In genomic region chr2:180747728-180748127, GRCh38 we compare ENCODE assay signal across 20 cellular contexts.
DNase-seq lines count a peak whose midpoint lies in the region; ATAC-seq and TF ChIP-seq lines count a peak whose summit lies in the region.
"Had no signal": no experiment of that assay in that cellular context is flagged by ENCODE, and none has a peak within 500 bp of the region (broad histone marks: within the 10 kb centered on the region; RNA-seq: fewer than 3 reads in every experiment).

No MANE protein-coding gene starts in this region.

- no peaks in the 10 kb centered on the region for H3K27me3 ChIP-seq in MM.1S (replicated peaks; ENCODE audit: insufficient read depth, low read length)
- H3K27me3 ChIP-seq: BLaER1, uterus had no signal

- DNase-seq in A172 (ENCODE audit: low spot score): peak; percentile 27
- DNase-seq in LHCN-M2 (ENCODE audit: low read depth): peak; percentile 65
- DNase-seq in astrocyte of the hippocampus (ENCODE audit: low read depth, low spot score): peak; percentile 16
- peak; percentile 84 for DNase-seq in kidney tubule cell (ENCODE audit: low spot score)
- DNase-seq in effector CD8-positive, alpha-beta T cell (lab: John Stamatoyannopoulos, UW): no peak
- DNase-seq in MM.1S: no peak
- DNase-seq: 8988T; activated CD4-positive, alpha-beta T cell treated with anti-CD3 and anti-CD28 coated beads, Interleukin-2, amount 50 U/mL, for 1 hour; activated gamma-delta T cell treated with Interleukin-2 at 50 U/mL for 16 hours; amniotic stem cell; NCI-H1694; NCI-H82; stimulated activated CD4-positive, alpha-beta T cell treated with anti-CD3 and anti-CD28 coated beads, Interleukin-15, amount 100 ng/mL, for 24 hours; substantia nigra; T-helper 17 cell; uterus had no signal

- no peaks in the 10 kb centered on the region for H3K9me3 ChIP-seq in MM.1S (replicated peaks; ENCODE audit: insufficient read depth, low read length)
- H3K9me3 ChIP-seq: BLaER1, uterus had no signal

- no peak overlapping the region for H3K4me2 ChIP-seq in MM.1S (ENCODE audit: low read depth, low read length)
- H3K4me2 ChIP-seq: BLaER1 had no signal

- no peaks in the 10 kb centered on the region for H3F3A ChIP-seq in MM.1S (ENCODE audit: insufficient read depth, low read length)

- H4K20me1 ChIP-seq in MM.1S (ENCODE audit: insufficient read depth, low read length): no peaks in the 10 kb centered on the region
- H4K20me1 ChIP-seq: BLaER1 had no signal

- H3K27ac ChIP-seq in MM.1S (ENCODE audit: low read length): no peak overlapping the region
- H3K27ac ChIP-seq: BLaER1, uterus had no signal

- ATAC-seq in HG02588 (IDR thresholded peaks at IDR 0.05; ENCODE audit: unreplicated experiment) (no peak), HG03095 (IDR thresholded peaks at IDR 0.05; ENCODE audit: unreplicated experiment) (no peak)
- ATAC-seq: esophagus mucosa, T-helper 17 cell had no signal

- H3K79me2 ChIP-seq in MM.1S (ENCODE audit: low read length): no peaks in the 10 kb centered on the region

- no peak overlapping the region for H2AFZ ChIP-seq in MM.1S (ENCODE audit: low read length)

- H3K9me2 ChIP-seq in MM.1S (replicated peaks; ENCODE audit: insufficient read depth, low read length): no peaks in the 10 kb centered on the region

- no peaks in the 10 kb centered on the region for H3K36me3 ChIP-seq in MM.1S (replicated peaks; ENCODE audit: insufficient read depth, low read length)
- H3K36me3 ChIP-seq: BLaER1, uterus had no signal

- no peaks in the 10 kb centered on the region for H3K4me1 ChIP-seq in MM.1S (ENCODE audit: low read length)
- H3K4me1 ChIP-seq: BLaER1, uterus had no signal

- H3K9ac ChIP-seq in MM.1S (ENCODE audit: low read length): no peak overlapping the region
- H3K9ac ChIP-seq: BLaER1 had no signal

- no peak overlapping the region for H3K4me3 ChIP-seq in MM.1S (ENCODE audit: low read length)
- H3K4me3 ChIP-seq: BLaER1, uterus had no signal

- no peak for TF ChIP-seq CTCF in MM.1S (IDR thresholded peaks at IDR 0.05; ENCODE audit: low read length)

Comparison
In these comparisons a context has a peak if more than half of its experiments do, and no peak if none do; other contexts are left out.
1. DNase-seq: peak in A172 (single experiment), LHCN-M2 (single experiment), astrocyte of the hippocampus (single experiment) and kidney tubule cell (single experiment); none in effector CD8-positive, alpha-beta T cell (single experiment) and MM.1S (single experiment).